9 cellular contexts compared by ENCODE assay signal in the genomic region with DNA sequence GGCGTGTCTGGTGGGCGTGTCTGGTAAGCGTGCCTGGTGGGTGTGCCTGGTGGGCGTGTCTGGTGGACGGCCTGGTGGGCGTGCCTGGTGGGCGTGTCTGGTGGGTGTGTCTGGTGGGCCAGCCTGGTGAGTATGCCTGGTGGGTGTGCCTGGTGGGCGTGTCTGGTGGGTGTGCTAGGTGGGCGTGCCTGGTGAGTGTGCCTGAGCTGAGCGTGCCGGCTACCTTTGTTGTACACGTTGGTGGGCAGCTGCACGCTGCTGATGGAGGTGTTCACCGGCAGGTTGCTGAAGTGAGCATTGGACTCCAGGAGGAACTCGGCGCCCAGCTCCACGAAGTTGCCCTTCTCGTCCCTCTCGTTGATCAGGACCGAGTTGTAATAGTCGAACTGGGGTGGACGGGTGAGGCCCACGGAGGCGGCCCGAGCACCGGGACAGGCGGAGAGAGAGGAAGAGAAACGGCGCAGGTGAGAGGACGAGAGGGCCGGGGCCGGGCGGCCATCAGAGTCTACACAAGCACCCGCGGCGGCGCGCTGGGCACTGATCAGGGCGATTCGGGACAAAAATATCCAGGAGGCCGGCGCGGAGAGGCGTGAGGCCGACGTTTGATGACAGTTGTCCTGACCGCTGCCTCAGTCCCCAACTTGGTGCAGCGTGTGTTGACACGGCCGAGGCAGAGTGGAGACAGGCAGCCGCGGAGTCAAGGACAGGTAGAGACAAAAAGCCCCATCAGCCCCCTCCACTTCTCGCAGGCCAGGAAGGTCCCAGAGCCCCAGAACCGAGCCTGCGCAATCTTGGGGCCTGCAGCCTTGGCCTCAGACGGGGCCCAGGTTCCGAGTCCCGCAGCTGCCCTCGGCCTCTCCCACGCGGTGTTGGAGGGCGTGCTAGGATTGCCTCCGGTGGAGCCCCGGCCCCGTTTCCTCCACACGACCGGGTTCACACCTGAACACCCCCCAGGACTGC. TPM values are rescaled to one million over a fixed set of nuclear protein-coding genes. Genes with fewer than 3 reads are reported as not detected.
DNase-seq lines count a peak whose midpoint lies in the region; TF ChIP-seq lines count a peak whose summit lies in the region.
"Had no signal": no experiment of that assay in that cellular context is flagged by ENCODE, and none has a peak within 500 bp of the region (broad histone marks: within the 10 kb centered on the region; RNA-seq: fewer than 3 reads in every experiment).

No MANE protein-coding gene starts in this region.

- peaks cover 0 to 10% (median 6%) of the 10 kb centered on the region in 3 donors for H3K4me1 ChIP-seq in esophagus squamous epithelium
- no peaks in the 10 kb centered on the region for H3K4me1 ChIP-seq in prostate gland (replicated peaks)
- no peaks in the 10 kb centered on the region; a peak in 1 of 4 replicates for H3K4me1 ChIP-seq in SK-N-SH (ENCODE audit: control insufficient read depth in 1 of 2, insufficient read depth in 2 of 2, low read depth in 1 of 2, low read length in 1 of 2)

- no peak overlapping the region for H2AFZ ChIP-seq in SK-N-SH (ENCODE audit: low read depth)

- no peak for TF ChIP-seq POLR2A in esophagus squamous epithelium (IDR thresholded peaks at IDR 0.05)
- no peak for TF ChIP-seq POLR2A in prostate gland (IDR thresholded peaks at IDR 0.05)

- peak; percentile 15 for DNase-seq in EH (ENCODE audit: low read depth)
- peak; percentile 41 for DNase-seq in activated CD4-positive, alpha-beta T cell treated with anti-CD3 and anti-CD28 coated beads for 48 hours
- no peak for DNase-seq in esophagus squamous epithelium (lab: John Stamatoyannopoulos, UW)
- DNase-seq in stimulated activated CD4-positive, alpha-beta T cell treated with anti-CD3 and anti-CD28 coated beads, Interleukin-1b, Interleukin-23, amount 100 ng/mL, for 4 hours (ENCODE audit: low read depth in 2 of 2) = peak; percentile 11 to 13
- DNase-seq in prostate gland (ENCODE audit: low spot score) = no peak
- DNase-seq in NCI-H2107 (lab: John Stamatoyannopoulos, UW) = no peak
- DNase-seq in pons (ENCODE audit: low spot score) = no peak
- no peak for DNase-seq in SK-N-SH

- intact Hi-C loops in esophagus squamous epithelium (cut with DNase I) (no loop called here), prostate gland (cut with DNase I) (no loop called here)

- POLR2A ChIA-PET in SK-N-SH (lab: Yijun Ruan, JAX) = no interaction called here

- CTCF ChIA-PET in SK-N-SH (lab: Yijun Ruan, JAX) = interaction anchor here (0.9 kb wide), 1 partner anchor 8 kb away, joined by 3 read pairs; no protein-coding TSS in a partner anchor

- H3K27ac ChIP-seq in esophagus squamous epithelium (no peak overlapping the region), prostate gland (no peak overlapping the region), SK-N-SH (ENCODE audit: low read depth in 2 of 2, low read length in 1 of 2) (no peak overlapping the region)
- H3K27ac ChIP-seq: heart left ventricle had no signal

- H3K27me3 ChIP-seq in esophagus squamous epithelium (peaks cover 0 to 35% (median 0%) of the 10 kb centered on the region in 4 donors), prostate gland (replicated peaks; ENCODE audit: insufficient read depth) (no peaks in the 10 kb centered on the region), SK-N-SH (ENCODE audit: insufficient read depth) (no peaks in the 10 kb centered on the region)
- H3K27me3 ChIP-seq: heart left ventricle had no signal

- no peak for TF ChIP-seq EP300 in SK-N-SH (IDR thresholded peaks at IDR 0.05; ENCODE audit: borderline replicate concordance in 1 of 2, low read depth in 1 of 2, low read length in 1 of 2)

- H3K9me3 ChIP-seq in esophagus squamous epithelium (peaks cover 0 to 24% (median 0%) of the 10 kb centered on the region in 3 donors), prostate gland (no peaks in the 10 kb centered on the region), SK-N-SH (peaks cover 13% of the 10 kb centered on the region)

- no peak for TF ChIP-seq RAD21 in SK-N-SH (IDR thresholded peaks at IDR 0.05; ENCODE audit: low read length)

- WGBS in esophagus squamous epithelium, 2 donors = 12% methylated on average over 16 of the region's 67 CpGs; no CpG with 5 or more reads in 1 of the 2 donors
- WGBS in prostate gland = 23% methylated on average over 57 of the region's 67 CpGs
- 62% methylated on average over 53 of the region's 67 CpGs for WGBS in SK-N-SH (ENCODE audit: low lambda C conversion rate)

- no peaks in the 10 kb centered on the region for H3K9me2 ChIP-seq in SK-N-SH

- TF ChIP-seq CTCF in esophagus squamous epithelium (IDR thresholded peaks at IDR 0.05) = no peak
- TF ChIP-seq CTCF in prostate gland (IDR thresholded peaks at IDR 0.05) = no peak
- no peak for TF ChIP-seq CTCF in SK-N-SH (IDR thresholded peaks at IDR 0.05)

- H3K79me2 ChIP-seq in SK-N-SH (ENCODE audit: insufficient read depth) = no peaks in the 10 kb centered on the region

- H3K9ac ChIP-seq in SK-N-SH = no peak overlapping the region

- H3K36me3 ChIP-seq in esophagus squamous epithelium (no peaks in the 10 kb centered on the region), prostate gland (no peaks in the 10 kb centered on the region), SK-N-SH (replicated peaks in 1 of 2; ENCODE audit: control insufficient read depth in 1 of 2, insufficient read depth in 2 of 2, low read length in 1 of 2) (no peaks in the 10 kb centered on the region)
- H3K36me3 ChIP-seq: heart left ventricle had no signal

- no peaks in the 10 kb centered on the region for H3F3A ChIP-seq in SK-N-SH (replicated peaks; ENCODE audit: insufficient read depth)

- no peak overlapping the region for H3K4me2 ChIP-seq in SK-N-SH

- H3K4me3 ChIP-seq in esophagus squamous epithelium = peak overlapping the region in 3 of 4 donors; percentile 13 to 36 (median 23)
- peak overlapping the region in 1 of 2 donors; percentile 2 for H3K4me3 ChIP-seq in prostate gland
- no peak overlapping the region; a peak in 1 of 4 replicates for H3K4me3 ChIP-seq in SK-N-SH (ENCODE audit: low read depth in 2 of 2, low read length in 1 of 2)

- no peaks in the 10 kb centered on the region for H4K20me1 ChIP-seq in SK-N-SH (ENCODE audit: insufficient read depth)

TF ChIP-seq in SK-N-SH, 30 proteins besides CTCF, POLR2A, EP300 and RAD21:
- TF ChIP-seq FOXM1 (IDR thresholded peaks at IDR 0.05; ENCODE audit: low read depth) (no peak), EZH2phosphoT487 (IDR thresholded peaks at IDR 0.05; ENCODE audit: borderline replicate concordance, low read depth) (no peak), RCOR1 (IDR thresholded peaks at IDR 0.05; ENCODE audit: low read length) (no peak), USF2 (IDR thresholded peaks at IDR 0.05; ENCODE audit: borderline replicate concordance, low read depth, low read length) (no peak), NRF1 (IDR thresholded peaks at IDR 0.05; ENCODE audit: low read depth, low read length) (no peak), TAF1 (IDR thresholded peaks at IDR 0.05; ENCODE audit: borderline replicate concordance, low read depth, low read length) (no peak), MEF2A (IDR thresholded peaks at IDR 0.05; ENCODE audit: borderline replicate concordance, low read depth) (no peak), MXI1 (IDR thresholded peaks at IDR 0.05; ENCODE audit: low read depth, low read length) (no peak), SMC3 (IDR thresholded peaks at IDR 0.05; ENCODE audit: low read depth, low read length) (no peak)

RNA-seq across cellular contexts. Expression of gene CACNA2D4, which starts 10.5 kb away (rescaled TPM):
- total RNA-seq in esophagus squamous epithelium (1 to 10 TPM in 2 of 4 donors, under 1 TPM in 2; 0.27 to 3.1 (median 0.92) TPM), prostate gland (1 to 10 TPM; 1.4 to 9.4 TPM)
- 0.02 TPM in 1 of 2 replicates, not detected in the other for polyA plus RNA-seq in SK-N-SH (2012; rRNA removed)
- polyA plus RNA-seq in SK-N-SH (2012; cell fraction: cytosol; rRNA removed) = not detected in 2 replicates
- polyA plus RNA-seq in SK-N-SH (2012; cell fraction: nucleus; rRNA removed) = 0.02 TPM in 1 of 2 replicates, not detected in the other

Comparison
In these comparisons a context has a peak if more than half of its experiments do, and no peak if none do; other contexts are left out.
1. DNase-seq: peak in EH (single experiment), activated CD4-positive, alpha-beta T cell treated with anti-CD3 and anti-CD28 coated beads for 48 hours (single experiment) and stimulated activated CD4-positive, alpha-beta T cell treated with anti-CD3 and anti-CD28 coated beads, Interleukin-1b, Interleukin-23, amount 100 ng/mL, for 4 hours (2 of 2); none in esophagus squamous epithelium (single experiment), prostate gland (single experiment), NCI-H2107 (single experiment), pons (single experiment) and SK-N-SH (single experiment).
2. H3K4me3 ChIP-seq: peak in esophagus squamous epithelium (3 of 4); none in SK-N-SH (0 of 2).